ENCODE assay signal across 8 cellular contexts in genomic region chr17:38799501-38800236, GRCh38. TPM values are rescaled to one million over a fixed set of nuclear protein-coding genes. Genes with fewer than 3 reads are reported as not detected.
DNase-seq lines count a peak whose midpoint lies in the region; ATAC-seq and TF ChIP-seq lines count a peak whose summit lies in the region.

PIP4K2B (minus strand) TSS chr17:38799556; CDS start chr17:38799424, 132 bp downstream.

- peak within 1 kb of the TSS; percentile 96 for H3K27ac Mint-ChIP-seq in activated CD4-positive, alpha-beta T cell treated with anti-CD3 and anti-CD28 coated beads, Interleukin-2, amount 10 ng/mL, durations not matched to agents 24 days and 14 days

- H3K4me3 Mint-ChIP-seq in activated CD4-positive, alpha-beta T cell treated with anti-CD3 and anti-CD28 coated beads, Interleukin-2, amount 10 ng/mL, durations not matched to agents 24 days and 14 days: peak within 1 kb of the TSS; percentile 95

- no peaks in the 10 kb centered on the region for H3K9me3 Mint-ChIP-seq in activated CD4-positive, alpha-beta T cell treated with anti-CD3 and anti-CD28 coated beads, Interleukin-2, amount 10 ng/mL, durations not matched to agents 24 days and 14 days

- peaks cover 35% of the 10 kb centered on the region for H3K4me1 Mint-ChIP-seq in activated CD4-positive, alpha-beta T cell treated with anti-CD3 and anti-CD28 coated beads, Interleukin-2, amount 10 ng/mL, durations not matched to agents 24 days and 14 days

- H3K27me3 Mint-ChIP-seq in activated CD4-positive, alpha-beta T cell treated with anti-CD3 and anti-CD28 coated beads, Interleukin-2, amount 10 ng/mL, durations not matched to agents 24 days and 14 days: no peaks in the 10 kb centered on the region

- H3K27ac ChIP-seq in BLaER1 (peak within 1 kb of the TSS; percentile 96), colonic mucosa (peak within 1 kb of the TSS; percentile 98), layer of hippocampus (ENCODE audit: low read depth, low read length) (peak within 1 kb of the TSS; percentile 99)

- no peak for TF ChIP-seq CTCF in colonic mucosa (IDR thresholded peaks at IDR 0.05)

- H3K36me3 ChIP-seq in BLaER1: peaks cover 51% of the 10 kb centered on the region
- peaks cover 12% of the 10 kb centered on the region for H3K36me3 ChIP-seq in colonic mucosa

- H3K9ac ChIP-seq in BLaER1 (peak within 1 kb of the TSS; percentile 94), colonic mucosa (ENCODE audit: low read depth in 2 of 2, low read length in 2 of 2) (peak within 1 kb of the TSS; percentile 91 to 96)

- DNase-seq in NCI-H526 treated with DMSO at 0.1 percent for 48 hours (lab: John Stamatoyannopoulos, UW) (peak; percentile 96), colonic mucosa (peak; percentile 97)
- peak; percentile 97 for DNase-seq in activated CD4-positive, alpha-beta T cell treated with anti-CD3 and anti-CD28 coated beads, Interleukin-2, amount 10 ng/mL, durations not matched to agents 24 days and 14 days
- peak; percentile 57 to 90 (median 73) for DNase-seq in stimulated activated CD4-positive, alpha-beta T cell treated with anti-CD3 and anti-CD28 coated beads, Interleukin-1b, Interleukin-23, amount 100 ng/mL, for 24 hours (ENCODE audit: low read depth in 4 of 4, low spot score in 1 of 4)

- H3K27me3 ChIP-seq in BLaER1: no peaks in the 10 kb centered on the region
- H3K27me3 ChIP-seq in colonic mucosa: no peaks in the 10 kb centered on the region
- no peaks in the 10 kb centered on the region for H3K27me3 ChIP-seq in layer of hippocampus (ENCODE audit: control insufficient read depth, insufficient read depth, low read length)

- intact Hi-C loops in activated CD4-positive, alpha-beta T cell treated with anti-CD3 and anti-CD28 coated beads, Interleukin-2, amount 10 ng/mL, durations not matched to agents 24 days and 14 days (cut with micrococcal nuclease): loop anchor here (1.0 to 2.0 kb wide), 3 partner anchors 26 to 95 kb away; partner anchors contain the start of genes CWC25 and PSMB3
- intact Hi-C loops in colonic mucosa (cut with DNase I): no loop called here

- H3K4me3 ChIP-seq in BLaER1 (peak within 1 kb of the TSS; percentile 85), colonic mucosa (peak within 1 kb of the TSS; percentile 79)

- H3K4me1 ChIP-seq in BLaER1 (peaks cover 65% of the 10 kb centered on the region), colonic mucosa (peaks cover 23% of the 10 kb centered on the region)

- peaks cover 46% of the 10 kb centered on the region for H3K36me3 Mint-ChIP-seq in activated CD4-positive, alpha-beta T cell treated with anti-CD3 and anti-CD28 coated beads, Interleukin-2, amount 10 ng/mL, durations not matched to agents 24 days and 14 days (ENCODE audit: low read depth)

- H3K9me3 ChIP-seq in BLaER1 (no peaks in the 10 kb centered on the region), colonic mucosa (no peaks in the 10 kb centered on the region)

- ATAC-seq in GM19328 (IDR thresholded peaks at IDR 0.05; ENCODE audit: unreplicated experiment) (peak; percentile 67), HG03469 (IDR thresholded peaks at IDR 0.05; ENCODE audit: unreplicated experiment) (peak; percentile 45)

- peak within 1 kb of the TSS; percentile 84 for H3K4me2 ChIP-seq in BLaER1

- peaks cover 51% of the 10 kb centered on the region for H4K20me1 ChIP-seq in BLaER1

RNA-seq across cellular contexts. Expression of gene PIP4K2B, which starts in this region (rescaled TPM):
- 42.8 and 44.3 TPM in 2 replicates for total RNA-seq in activated CD4-positive, alpha-beta T cell treated with anti-CD3 and anti-CD28 coated beads, Interleukin-2, amount 10 ng/mL, durations not matched to agents 24 days and 14 days
- 10 to 100 TPM; 16.8 to 19.6 TPM for total RNA-seq in colonic mucosa

Comparison
In these comparisons a context has a peak if more than half of its experiments do, and no peak if none do; other contexts are left out.
1. Peak in every context shown above with its lines: DNase-seq, ATAC-seq, H3K4me3 ChIP-seq and H3K27ac ChIP-seq.